Comparison of ENCODE assay signal across 22 cellular contexts in genomic region chr20:51158226-51158625, GRCh38.
"Had no signal": no experiment of that assay in that cellular context is flagged by ENCODE, and none has a peak within 500 bp of the region (broad histone marks: within the 10 kb centered on the region; RNA-seq: fewer than 3 reads in every experiment).

No MANE protein-coding gene starts in this region.

- H3K9ac ChIP-seq: KMS-11 had no signal

- H3K4me1 Mint-ChIP-seq: IgD-negative memory B cell had no signal

- ATAC-seq: K562 had no signal

- H3K9me3 ChIP-seq: SJSA1 had no signal

- H3K4me3 ChIP-seq: K562, SJSA1, SK-N-MC had no signal

- H3K36me3 ChIP-seq: SJSA1 had no signal

- H3K4me1 ChIP-seq: SJSA1 had no signal

- H3K4me2 ChIP-seq: KMS-11 had no signal

- H3K27ac Mint-ChIP-seq: IgD-negative memory B cell had no signal

- H3K36me3 Mint-ChIP-seq: IgD-negative memory B cell had no signal

- DNase-seq: Kasumi-1, MM.1S, NCI-H1105, NCI-H1417, NCI-H1436 treated with DMSO at 0.1 percent for 48 hours, NCI-H1694, NCI-H187 treated with DMSO at 0.1 percent for 48 hours, NCI-H2029 treated with DMSO at 0.1 percent for 48 hours, NCI-H2171 treated with DMSO at 0.1 percent for 48 hours, NCI-H345, NCI-H446 treated with DMSO at 0.1 percent for 48 hours, NCI-H510A treated with DMSO at 0.1 percent for 48 hours, NCI-H69, NCI-H774, Right ventricle myocardium superior, RPMI8226, SIG-M5 had no signal

- H3K4me3 Mint-ChIP-seq: IgD-negative memory B cell had no signal

- H3K27ac ChIP-seq: KMS-11, SJSA1, SK-N-MC had no signal
